ENCODE assay signal across 22 cellular contexts in genomic region chr11:126832387-126832786, GRCh38.
"Had no signal": no experiment of that assay in that cellular context is flagged by ENCODE, and none has a peak within 500 bp of the region (broad histone marks: within the 10 kb centered on the region; RNA-seq: fewer than 3 reads in every experiment).

No MANE protein-coding gene starts in this region.

- DNase-seq: activated CD4-positive, alpha-beta memory T cell treated with anti-CD3 and anti-CD28 coated beads for 36 hours; activated CD4-positive, alpha-beta T cell treated with anti-CD3 and anti-CD28 coated beads for 36 hours; activated CD4-positive, alpha-beta T cell treated with anti-CD3 and anti-CD28 coated beads, Interleukin-2, amount 10 ng/mL, durations not matched to agents 24 days and 14 days; activated CD4-positive, CD25-positive, alpha-beta regulatory T cell; activated CD4-positive, CD25-positive, alpha-beta regulatory T cell treated with anti-CD3 and anti-CD28 coated beads, Interleukin-2, amount 50 U/mL, for 72 hours; activated CD8-positive, alpha-beta memory T cell treated with anti-CD3 and anti-CD28 coated beads, Interleukin-2, amount 50 U/mL, for 48 hours; activated CD8-positive, alpha-beta T cell treated with anti-CD3 and anti-CD28 coated beads, Interleukin-2, amount 10 ng/mL, durations not matched to agents 7 days and 5 days; activated gamma-delta T cell; activated naive CD4-positive, alpha-beta T cell; activated naive CD4-positive, alpha-beta T cell treated with anti-CD3 and anti-CD28 coated beads, Interleukin-2, amount 10 ng/mL, durations not matched to agents 7 days and 5 days; activated naive CD8-positive, alpha-beta T cell treated with anti-CD3 and anti-CD28 coated beads, Interleukin-2, amount 10 ng/mL, durations not matched to agents 7 days and 5 days; activated T-cell treated with anti-CD3 and anti-CD28 coated beads for 4 hours; activated T-cell treated with anti-CD3 and anti-CD28 coated beads, Interleukin-2, amount 50 U/mL, for 24 hours; activated T-cell treated with anti-CD3 and anti-CD28 coated beads, Interleukin-2, amount 50 U/mL, for 72 hours; central memory CD4-positive, alpha-beta T cell; cerebellar nuclear complex; colonic mucosa; effector CD8-positive, alpha-beta T cell; esophagus squamous epithelium; foreskin melanocyte; heart right ventricle; T-helper 2 cell had no signal
